In genomic region chr4:37674446-37674845, GRCh38 we compare ENCODE assay signal across 25 cellular contexts. TPM values are rescaled to one million over a fixed set of nuclear protein-coding genes. Genes with fewer than 3 reads are reported as not detected.
DNase-seq lines count a peak whose midpoint lies in the region; ATAC-seq, FAIRE-seq and TF ChIP-seq lines count a peak whose summit lies in the region.
"Had no signal": no experiment of that assay in that cellular context is flagged by ENCODE, and none has a peak within 500 bp of the region (broad histone marks: within the 10 kb centered on the region; RNA-seq: fewer than 3 reads in every experiment).

No MANE protein-coding gene starts in this region.

- H3K4me1 Mint-ChIP-seq in brain = peaks cover 43% of the 10 kb centered on the region

- peaks cover 25 to 42% (median 27%) of the 10 kb centered on the region in 3 donors for H3K4me1 ChIP-seq in skeletal muscle tissue (ENCODE audit: control insufficient read depth in 3 of 3, insufficient read depth in 3 of 3, low read length in 3 of 3)
- H3K4me1 ChIP-seq: SJSA1 had no signal

- ATAC-seq in GM18867 (IDR thresholded peaks at IDR 0.05; ENCODE audit: unreplicated experiment) = no peak
- ATAC-seq: activated CD8-positive, alpha-beta memory T cell treated with anti-CD3 and anti-CD28 coated beads, Interleukin-2, amount 10 ng/mL, durations not matched to agents 7 days and 5 days; CD8-positive, alpha-beta T cell had no signal

- peak overlapping the region in 2 of 5 experiments; percentile 14 to 22 for H3K4me3 Mint-ChIP-seq in brain
- H3K4me3 Mint-ChIP-seq: activated CD8-positive, alpha-beta memory T cell treated with anti-CD3 and anti-CD28 coated beads, Interleukin-2, amount 10 ng/mL, durations not matched to agents 7 days and 5 days; activated T-helper 1 cell treated with anti-CD3 and anti-CD28 coated beads, Interleukin-12 subunit alpha, Interleukin-12 subunit beta, Interleukin-2, Interleukin-4 antibody, amounts not matched to agents 30 ng/mL and 10 ng/mL and 1 ng/mL, durations not matched to agents 14 hours and 24 hours and 36 hours; neural progenitor cell had no signal

- H3K27ac Mint-ChIP-seq in brain = peak overlapping the region in 4 of 5 experiments; percentile 1 to 54 (median 39)
- H3K27ac Mint-ChIP-seq: activated CD8-positive, alpha-beta memory T cell treated with anti-CD3 and anti-CD28 coated beads, Interleukin-2, amount 10 ng/mL, durations not matched to agents 7 days and 5 days; activated T-helper 1 cell treated with anti-CD3 and anti-CD28 coated beads, Interleukin-12 subunit alpha, Interleukin-12 subunit beta, Interleukin-2, Interleukin-4 antibody, amounts not matched to agents 30 ng/mL and 10 ng/mL and 1 ng/mL, durations not matched to agents 14 hours and 24 hours and 36 hours; CD8-positive, alpha-beta T cell; neural progenitor cell had no signal

- no peak overlapping the region for H3K9ac ChIP-seq in skeletal muscle tissue (ENCODE audit: low read depth in 1 of 3, low read length in 3 of 3)
- H3K9ac ChIP-seq: neural progenitor cell had no signal

- no peaks in the 10 kb centered on the region for H3K9me3 ChIP-seq in skeletal muscle tissue (ENCODE audit: control insufficient read depth in 3 of 3, low read length in 3 of 3)
- H3K9me3 ChIP-seq: sigmoid colon, SJSA1, upper lobe of left lung had no signal

- no peak overlapping the region for H3K4me3 ChIP-seq in skeletal muscle tissue (ENCODE audit: low read length in 3 of 3)
- H3K4me3 ChIP-seq: neural progenitor cell, sigmoid colon, SJSA1, upper lobe of left lung had no signal

- no peak for TF ChIP-seq POLR2A in GM12891 (IDR thresholded peaks at IDR 0.05; ENCODE audit: low read depth, low read length)

- peaks cover 44% of the 10 kb centered on the region for H3K36me3 Mint-ChIP-seq in brain

- peaks cover 0 to 14% (median 9%) of the 10 kb centered on the region in 5 experiments for H3K9me3 Mint-ChIP-seq in brain
- H3K9me3 Mint-ChIP-seq: CD8-positive, alpha-beta T cell had no signal

- no peaks in the 10 kb centered on the region for H3K36me3 ChIP-seq in skeletal muscle tissue (ENCODE audit: control insufficient read depth in 3 of 3, insufficient read depth in 3 of 3, low read length in 3 of 3)
- H3K36me3 ChIP-seq: neural progenitor cell, sigmoid colon, SJSA1, upper lobe of left lung had no signal

- H3K27me3 Mint-ChIP-seq in brain = no peaks in the 10 kb centered on the region
- H3K27me3 Mint-ChIP-seq: activated CD8-positive, alpha-beta memory T cell treated with anti-CD3 and anti-CD28 coated beads, Interleukin-2, amount 10 ng/mL, durations not matched to agents 7 days and 5 days had no signal

- FAIRE-seq in GM12891 (lab: Jason Lieb, UNC) = no peak
- FAIRE-seq: RCC 7860 had no signal

- DNase-seq in NCI-H1105 treated with DMSO at 0.1 percent for 48 hours (lab: John Stamatoyannopoulos, UW) (peak; percentile 4), NCI-H1105 (lab: John Stamatoyannopoulos, UW) (no peak), NCI-H524 (lab: John Stamatoyannopoulos, UW) (peak; percentile 41 to 72), GM12891 (ENCODE audit: insufficient read length, low spot score) (no peak)
- no peak for DNase-seq in activated CD4-positive, CD25-positive, alpha-beta regulatory T cell (lab: John Stamatoyannopoulos, UW)
- DNase-seq: activated CD4-positive, alpha-beta T cell treated with anti-CD3 and anti-CD28 coated beads, Interleukin-2, amount 50 U/mL, for 1 hour; activated CD8-positive, alpha-beta memory T cell treated with anti-CD3 and anti-CD28 coated beads, Interleukin-2, amount 10 ng/mL, durations not matched to agents 7 days and 5 days; activated naive CD4-positive, alpha-beta T cell treated with anti-CD3 and anti-CD28 coated beads, Interleukin-2, amount 50 U/mL, for 16 hours; caudate nucleus; CD8-positive, alpha-beta T cell; MV-4-11; NCI-H187 treated with DMSO at 0.1 percent for 48 hours; NCI-H345; posterior cingulate gyrus; sigmoid colon; T-helper 2 cell; upper lobe of left lung had no signal

- no peaks in the 10 kb centered on the region for H3K27me3 ChIP-seq in skeletal muscle tissue (ENCODE audit: control insufficient read depth in 3 of 3, insufficient read depth in 3 of 3, low read length in 3 of 3)
- H3K27me3 ChIP-seq: neural progenitor cell, sigmoid colon, SJSA1, upper lobe of left lung had no signal

- TF ChIP-seq CTCF in brain (conservative IDR thresholded peaks at IDR 0.05) = no peak

- H3K27ac ChIP-seq in skeletal muscle tissue (ENCODE audit: low read depth, low read length) = peak overlapping the region; percentile 23
- H3K27ac ChIP-seq: 22Rv1, neural progenitor cell, SJSA1 had no signal

TF ChIP-seq in GM12891, 5 proteins besides CTCF, POLR2A, EP300 and RAD21:
- TF ChIP-seq SPI1 (IDR thresholded peaks at IDR 0.05; ENCODE audit: low read depth, low read length) = no peak
TF ChIP-seq in GM12891: peak in this region for 0.

RNA-seq across cellular contexts. Expression of gene RELL1, which starts 11.7 kb away (rescaled TPM):
- 1.4 TPM for polyA plus RNA-seq in brain (ENCODE audit: insufficient read depth, low read depth, low replicate concordance)
- total RNA-seq in skeletal muscle tissue = 82.5 TPM
- 1.3 TPM for polyA plus RNA-seq in GM12891 (2012; ENCODE audit: low read depth, missing spikeins)

Comparison
In these comparisons a context has a peak if more than half of its experiments do, and no peak if none do; other contexts are left out.
1. DNase-seq: peak in NCI-H1105 treated with DMSO at 0.1 percent for 48 hours (single experiment) and NCI-H524 (2 of 2); none in NCI-H1105 (single experiment), GM12891 (single experiment) and activated CD4-positive, CD25-positive, alpha-beta regulatory T cell (0 of 4).